1 cellular context compared by ENCODE assay signal in the genomic region with DNA sequence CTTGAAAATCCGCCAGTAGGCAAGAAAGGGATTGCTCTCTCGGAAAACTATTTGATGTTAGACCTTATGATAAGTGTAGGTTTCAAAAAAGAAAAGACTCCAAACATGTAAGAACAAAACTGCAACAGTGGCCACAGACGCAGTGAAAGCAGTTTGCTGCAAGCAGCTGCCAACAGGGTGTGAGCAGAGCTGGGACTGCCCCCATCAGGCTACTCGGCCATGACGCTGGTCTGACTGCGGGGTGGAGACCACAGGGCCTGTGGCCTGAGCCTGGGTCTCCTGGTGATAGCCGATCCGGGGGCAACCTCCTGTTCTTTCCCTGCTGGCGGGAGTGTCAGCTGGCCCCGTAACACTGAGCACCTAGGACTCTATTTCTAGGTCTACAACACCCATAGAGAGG.
A peak's percentile ranks its signal among the peaks of the same experiment; 100 is the strongest.
TF ChIP-seq lines count a peak whose summit lies in the region.

No MANE protein-coding gene starts in this region.

TF ChIP-seq in GM12878, 131 proteins besides CTCF, POLR2A, EP300 and RAD21 (continued from another document):
- TF ChIP-seq, protein P1, sequence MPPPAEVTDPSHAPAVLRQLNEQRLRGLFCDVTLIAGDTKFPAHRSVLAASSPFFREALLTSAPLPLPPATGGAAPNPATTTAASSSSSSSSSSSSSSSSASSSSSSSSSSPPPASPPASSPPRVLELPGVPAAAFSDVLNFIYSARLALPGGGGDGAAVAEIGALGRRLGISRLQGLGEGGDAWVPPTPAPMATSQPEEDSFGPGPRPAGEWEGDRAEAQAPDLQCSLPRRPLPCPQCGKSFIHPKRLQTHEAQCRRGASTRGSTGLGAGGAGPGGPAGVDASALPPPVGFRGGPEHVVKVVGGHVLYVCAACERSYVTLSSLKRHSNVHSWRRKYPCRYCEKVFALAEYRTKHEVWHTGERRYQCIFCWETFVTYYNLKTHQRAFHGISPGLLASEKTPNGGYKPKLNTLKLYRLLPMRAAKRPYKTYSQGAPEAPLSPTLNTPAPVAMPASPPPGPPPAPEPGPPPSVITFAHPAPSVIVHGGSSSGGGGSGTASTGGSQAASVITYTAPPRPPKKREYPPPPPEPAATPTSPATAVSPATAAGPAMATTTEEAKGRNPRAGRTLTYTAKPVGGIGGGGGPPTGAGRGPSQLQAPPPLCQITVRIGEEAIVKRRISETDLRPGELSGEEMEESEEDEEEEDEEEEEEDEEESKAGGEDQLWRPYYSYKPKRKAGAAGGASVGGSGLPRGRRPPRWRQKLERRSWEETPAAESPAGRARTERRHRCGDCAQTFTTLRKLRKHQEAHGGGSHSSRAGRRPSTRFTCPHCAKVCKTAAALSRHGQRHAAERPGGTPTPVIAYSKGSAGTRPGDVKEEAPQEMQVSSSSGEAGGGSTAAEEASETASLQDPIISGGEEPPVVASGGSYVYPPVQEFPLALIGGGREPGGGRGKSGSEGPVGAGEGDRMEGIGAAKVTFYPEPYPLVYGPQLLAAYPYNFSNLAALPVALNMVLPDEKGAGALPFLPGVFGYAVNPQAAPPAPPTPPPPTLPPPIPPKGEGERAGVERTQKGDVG (CRISPR knock-in tag; IDR thresholded peaks at IDR 0.05): no peak
- TF ChIP-seq ESRRA (IDR thresholded peaks at IDR 0.05; ENCODE audit: low read length) (no peak), TAF1 (IDR thresholded peaks at IDR 0.05; ENCODE audit: borderline replicate concordance, low read depth, low read length) (no peak), JUND (IDR thresholded peaks at IDR 0.05; ENCODE audit: low read depth, low read length) (0 out of 2 replicates have a peak, but pooled peaks have one; percentile 33), HCFC1 (IDR thresholded peaks at IDR 0.05; ENCODE audit: low read length) (no peak), SMC3 (IDR thresholded peaks at IDR 0.05; ENCODE audit: borderline replicate concordance, low read length) (peak; percentile 17; the same call in 1 of the 2 replicates), ZNF274 (IDR thresholded peaks at IDR 0.05; ENCODE audit: insufficient read depth, insufficient read length) (no peak), NR2F1 (conservative IDR thresholded peaks at IDR 0.05) (peak; percentile 52; the same call in 1 of the 2 replicates), BRCA1 (IDR thresholded peaks at IDR 0.05; ENCODE audit: low read depth, low read length) (no peak), TCF3 (IDR thresholded peaks at IDR 0.05; ENCODE audit: borderline replicate concordance, insufficient read depth, low read depth, low read length) (peak; percentile 79; the same call in 1 of the 2 replicates), PBX3 (IDR thresholded peaks at IDR 0.05; ENCODE audit: insufficient replicate concordance, low read depth, low read length) (no peak), NFXL1 (IDR thresholded peaks at IDR 0.05; ENCODE audit: borderline replicate concordance) (no peak)
- TF ChIP-seq, protein P2, sequence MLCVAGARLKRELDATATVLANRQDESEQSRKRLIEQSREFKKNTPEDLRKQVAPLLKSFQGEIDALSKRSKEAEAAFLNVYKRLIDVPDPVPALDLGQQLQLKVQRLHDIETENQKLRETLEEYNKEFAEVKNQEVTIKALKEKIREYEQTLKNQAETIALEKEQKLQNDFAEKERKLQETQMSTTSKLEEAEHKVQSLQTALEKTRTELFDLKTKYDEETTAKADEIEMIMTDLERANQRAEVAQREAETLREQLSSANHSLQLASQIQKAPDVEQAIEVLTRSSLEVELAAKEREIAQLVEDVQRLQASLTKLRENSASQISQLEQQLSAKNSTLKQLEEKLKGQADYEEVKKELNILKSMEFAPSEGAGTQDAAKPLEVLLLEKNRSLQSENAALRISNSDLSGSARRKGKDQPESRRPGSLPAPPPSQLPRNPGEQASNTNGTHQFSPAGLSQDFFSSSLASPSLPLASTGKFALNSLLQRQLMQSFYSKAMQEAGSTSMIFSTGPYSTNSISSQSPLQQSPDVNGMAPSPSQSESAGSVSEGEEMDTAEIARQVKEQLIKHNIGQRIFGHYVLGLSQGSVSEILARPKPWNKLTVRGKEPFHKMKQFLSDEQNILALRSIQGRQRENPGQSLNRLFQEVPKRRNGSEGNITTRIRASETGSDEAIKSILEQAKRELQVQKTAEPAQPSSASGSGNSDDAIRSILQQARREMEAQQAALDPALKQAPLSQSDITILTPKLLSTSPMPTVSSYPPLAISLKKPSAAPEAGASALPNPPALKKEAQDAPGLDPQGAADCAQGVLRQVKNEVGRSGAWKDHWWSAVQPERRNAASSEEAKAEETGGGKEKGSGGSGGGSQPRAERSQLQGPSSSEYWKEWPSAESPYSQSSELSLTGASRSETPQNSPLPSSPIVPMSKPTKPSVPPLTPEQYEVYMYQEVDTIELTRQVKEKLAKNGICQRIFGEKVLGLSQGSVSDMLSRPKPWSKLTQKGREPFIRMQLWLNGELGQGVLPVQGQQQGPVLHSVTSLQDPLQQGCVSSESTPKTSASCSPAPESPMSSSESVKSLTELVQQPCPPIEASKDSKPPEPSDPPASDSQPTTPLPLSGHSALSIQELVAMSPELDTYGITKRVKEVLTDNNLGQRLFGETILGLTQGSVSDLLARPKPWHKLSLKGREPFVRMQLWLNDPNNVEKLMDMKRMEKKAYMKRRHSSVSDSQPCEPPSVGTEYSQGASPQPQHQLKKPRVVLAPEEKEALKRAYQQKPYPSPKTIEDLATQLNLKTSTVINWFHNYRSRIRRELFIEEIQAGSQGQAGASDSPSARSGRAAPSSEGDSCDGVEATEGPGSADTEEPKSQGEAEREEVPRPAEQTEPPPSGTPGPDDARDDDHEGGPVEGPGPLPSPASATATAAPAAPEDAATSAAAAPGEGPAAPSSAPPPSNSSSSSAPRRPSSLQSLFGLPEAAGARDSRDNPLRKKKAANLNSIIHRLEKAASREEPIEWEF (IDR thresholded peaks at IDR 0.05; ENCODE audit: insufficient replicate concordance, low read depth, low read length): no peak
